1 cellular context compared by ENCODE assay signal in genomic region chr16:63372283-63372682, GRCh38.
TF ChIP-seq lines count a peak whose summit lies in the region.

No MANE protein-coding gene starts in this region.

TF ChIP-seq in GM23338, 12 proteins besides CTCF, POLR2A, EP300 and RAD21 (continued from another document):
- TF ChIP-seq REST (IDR thresholded peaks at IDR 0.05; ENCODE audit: unreplicated experiment), result no peak
- no peak for TF ChIP-seq ZNF331 (CRISPR knock-in tag; IDR thresholded peaks at IDR 0.05; ENCODE audit: low read depth)
- TF ChIP-seq STAT1 (IDR thresholded peaks at IDR 0.05; ENCODE audit: unreplicated experiment), result no peak
- TF ChIP-seq NANOG (IDR thresholded peaks at IDR 0.05; ENCODE audit: borderline replicate concordance), result no peak
